ENCODE assay signal across 1 cellular context in the genomic region with DNA sequence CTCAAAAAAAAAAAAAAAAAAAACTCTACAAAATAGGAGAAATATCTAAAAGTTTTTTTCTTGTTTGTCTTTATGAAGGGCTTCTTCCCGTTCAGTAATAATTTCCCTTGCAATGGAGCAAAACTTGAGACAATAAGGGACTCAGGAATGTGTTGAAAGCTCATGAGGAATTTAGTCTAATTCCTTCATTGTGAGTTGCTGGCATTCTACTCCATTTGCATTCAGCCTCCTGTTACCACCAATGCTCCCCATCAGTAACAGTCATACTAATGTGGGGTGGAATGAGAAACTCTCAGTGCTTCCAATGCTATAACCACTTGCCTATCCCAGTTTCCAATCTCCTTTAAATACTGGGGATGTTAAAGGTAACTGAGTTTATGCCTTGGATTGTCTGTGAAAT.
A peak's percentile ranks its signal among the peaks of the same experiment; 100 is the strongest.
TF ChIP-seq lines count a peak whose summit lies in the region.

No MANE protein-coding gene starts in this region.

TF ChIP-seq in H1, 55 proteins besides CTCF, POLR2A, EP300 and RAD21:
- TF ChIP-seq PHF8 (conservative IDR thresholded peaks at IDR 0.05; ENCODE audit: low read depth, low read length), result no peak
- no peak for TF ChIP-seq SIN3A (conservative IDR thresholded peaks at IDR 0.05 in 1 of 2, IDR thresholded peaks at IDR 0.05 in 1 of 2; ENCODE audit: low read depth in 1 of 2, low read length in 2 of 2)
- no peak for TF ChIP-seq SAP30 (IDR thresholded peaks at IDR 0.05; ENCODE audit: insufficient read depth, insufficient replicate concordance, low read length)
- peak; percentile 88 for TF ChIP-seq TEAD4 (IDR thresholded peaks at IDR 0.05; ENCODE audit: low read depth, low read length)
